Comparison of ENCODE assay signal across 23 cellular contexts in genomic region chr15:96237002-96237401, GRCh38.
DNase-seq lines count a peak whose midpoint lies in the region; ATAC-seq and TF ChIP-seq lines count a peak whose summit lies in the region.
"Had no signal": no experiment of that assay in that cellular context is flagged by ENCODE, and none has a peak within 500 bp of the region (broad histone marks: within the 10 kb centered on the region; RNA-seq: fewer than 3 reads in every experiment).

No MANE protein-coding gene starts in this region.

- POLR2A ChIA-PET in MCF 10A (lab: Yijun Ruan, JAX): interaction anchor here (1.1 to 1.5 kb wide), 2 partner anchors 11 to 27 kb away, joined by 3 to 4 read pairs; no protein-coding TSS in a partner anchor

- BruUV-seq in MCF 10A (replicated peaks; lab: Mats Ljungman, UMichigan) (no TSS peak), mammary epithelial cell (replicated peaks; lab: Mats Ljungman, UMichigan) (no TSS peak)

- H3K79me2 ChIP-seq in mammary epithelial cell (ENCODE audit: insufficient read depth, low read length): no peaks in the 10 kb centered on the region

- peaks cover 29% of the 10 kb centered on the region for H3K4me1 Mint-ChIP-seq in MCF 10A (ENCODE audit: insufficient read depth, unreplicated experiment)
- H3K4me1 Mint-ChIP-seq in nephron: peaks cover 18% of the 10 kb centered on the region
- H3K4me1 Mint-ChIP-seq: CD14-positive monocyte had no signal

- H3K4me2 ChIP-seq in mammary epithelial cell (ENCODE audit: insufficient read depth, low read depth, low read length): no peak overlapping the region
- H3K4me2 ChIP-seq: KMS-11 had no signal

- no peaks in the 10 kb centered on the region for H3K9me3 ChIP-seq in mammary epithelial cell (replicated peaks; ENCODE audit: insufficient read depth, low read length)
- H3K9me3 ChIP-seq: BE2C had no signal

- H3K4me1 ChIP-seq in mammary epithelial cell (ENCODE audit: insufficient read depth, low read length): peaks cover 23% of the 10 kb centered on the region
- H3K4me1 ChIP-seq: BE2C had no signal

- H3K27me3 ChIP-seq in mammary epithelial cell (ENCODE audit: insufficient read depth, low read length): no peaks in the 10 kb centered on the region

- no peak for TF ChIP-seq CTCF in MCF 10A (IDR thresholded peaks at IDR 0.05; ENCODE audit: unreplicated experiment)
- TF ChIP-seq CTCF in mammary epithelial cell (conservative IDR thresholded peaks at IDR 0.05 in 1 of 2, IDR thresholded peaks at IDR 0.05 in 1 of 2; ENCODE audit: extremely low read depth in 1 of 2, insufficient read depth in 1 of 2, low read depth in 1 of 2, low read length in 2 of 2): no peak
- no peak for TF ChIP-seq CTCF in fibroblast of pulmonary artery (IDR thresholded peaks at IDR 0.05; ENCODE audit: low read length, missing control alignments)
- no peak for TF ChIP-seq CTCF in nephron (IDR thresholded peaks at IDR 0.05; ENCODE audit: unreplicated experiment in 3 of 3)

- ATAC-seq in GM21528 (IDR thresholded peaks at IDR 0.05; ENCODE audit: low FRiP score, unreplicated experiment): no peak

- in situ Hi-C loops in mammary epithelial cell (cut with MboI; ENCODE audit: low sequenced_read_pairs in 2 of 2): no loop called here

- CTCF ChIA-PET in MCF 10A (lab: Yijun Ruan, JAX): interaction anchor here (0.7 kb wide), 1 partner anchor 281 kb away, joined by 3 read pairs; no protein-coding TSS in a partner anchor
- CTCF ChIA-PET in mammary epithelial cell (lab: Charles Lee; ENCODE audit: low non-redundant PET): no interaction called here

- H3K27ac ChIP-seq in mammary epithelial cell (ENCODE audit: insufficient read depth, low read depth, low read length): no peak overlapping the region
- H3K27ac ChIP-seq: KMS-11, SK-N-MC had no signal

- no peak overlapping the region for H2AFZ ChIP-seq in mammary epithelial cell (ENCODE audit: low read depth, low read length)

- dilution Hi-C loops in mammary epithelial cell (cut with HindIII; ENCODE audit: low sequenced_read_pairs): no loop called here

- H3K4me3 ChIP-seq in mammary epithelial cell (replicated peaks in 1 of 3; ENCODE audit: insufficient read depth in 1 of 3, low read depth in 2 of 3, low read length in 3 of 3) (no peak overlapping the region), fibroblast of pulmonary artery (replicated peaks; ENCODE audit: low read depth, low read length) (no peak overlapping the region)
- H3K4me3 ChIP-seq: SK-N-MC had no signal

- H3K36me3 Mint-ChIP-seq in MCF 10A (ENCODE audit: insufficient read depth, unreplicated experiment) (no peaks in the 10 kb centered on the region), nephron (ENCODE audit: low read depth) (peaks cover 32% of the 10 kb centered on the region)
- H3K36me3 Mint-ChIP-seq: CD14-positive monocyte had no signal

- H3K9me3 Mint-ChIP-seq in MCF 10A (ENCODE audit: unreplicated experiment) (no peaks in the 10 kb centered on the region), nephron (no peaks in the 10 kb centered on the region)

- H3K27me3 Mint-ChIP-seq in MCF 10A (ENCODE audit: insufficient read depth, unreplicated experiment) (no peaks in the 10 kb centered on the region), nephron (ENCODE audit: low read depth) (no peaks in the 10 kb centered on the region)

- no peak overlapping the region for H3K4me3 Mint-ChIP-seq in MCF 10A (ENCODE audit: unreplicated experiment)
- no peak overlapping the region for H3K4me3 Mint-ChIP-seq in nephron
- H3K4me3 Mint-ChIP-seq: CD14-positive monocyte had no signal

- DNase-seq in MCF 10A (ENCODE audit: unreplicated experiment) (peak; percentile 21), mammary epithelial cell (no peak), fibroblast of pulmonary artery (ENCODE audit: low read depth) (peak; percentile 53), GM19240 (ENCODE audit: insufficient read length, low spot score) (no peak), NCI-H345 (lab: John Stamatoyannopoulos, UW) (no peak), HT-29 (ENCODE audit: low spot score) (no peak)
- DNase-seq: 8988T, ACHN, BE2C, HCEC 1CT, IMR-90, NCI-H1048, NCI-H1417, NCI-H1694, NCI-H2081, NCI-H2227 treated with DMSO at 0.1 percent for 48 hours, NCI-H510A, SIG-M5 had no signal

- intact Hi-C loops in MCF 10A (cut with micrococcal nuclease) (no loop called here), mammary epithelial cell (cut with micrococcal nuclease) (no loop called here)

- 93% methylated on average over 1 of the region's 1 CpG for WGBS in mammary epithelial cell (ENCODE audit: low coverage, missing lambda C conversion rate)

- H3K27ac Mint-ChIP-seq in MCF 10A (ENCODE audit: low read depth, unreplicated experiment): no peak overlapping the region
- peak overlapping the region; percentile 10 to 23 (median 13) for H3K27ac Mint-ChIP-seq in nephron
- H3K27ac Mint-ChIP-seq: CD14-positive monocyte had no signal

- no peak overlapping the region for H3K9ac ChIP-seq in mammary epithelial cell (ENCODE audit: insufficient read depth, low read length)
- H3K9ac ChIP-seq: KMS-11 had no signal

- no peaks in the 10 kb centered on the region for H3K36me3 ChIP-seq in mammary epithelial cell (ENCODE audit: insufficient read depth, low read length)
- H3K36me3 ChIP-seq: BE2C had no signal

- H4K20me1 ChIP-seq in mammary epithelial cell (ENCODE audit: insufficient read depth, low read length): no peaks in the 10 kb centered on the region

Comparison
In these comparisons a context has a peak if more than half of its experiments do, and no peak if none do; other contexts are left out.
1. DNase-seq: peak in MCF 10A (single experiment) and fibroblast of pulmonary artery (single experiment); none in mammary epithelial cell (single experiment), GM19240 (single experiment), NCI-H345 (single experiment) and HT-29 (single experiment).